24 cellular contexts compared by ENCODE assay signal in genomic region chr6:99121748-99122147, GRCh38.
"Had no signal": no experiment of that assay in that cellular context is flagged by ENCODE, and none has a peak within 500 bp of the region (broad histone marks: within the 10 kb centered on the region; RNA-seq: fewer than 3 reads in every experiment).

No MANE protein-coding gene starts in this region.

- H3K36me3 ChIP-seq: esophagus squamous epithelium, lower lobe of right lung, neutrophil, pancreas, tibial artery had no signal

- H3K4me1 ChIP-seq: esophagus squamous epithelium, lower lobe of right lung, pancreas, testis, tibial artery had no signal

- H3K27me3 ChIP-seq: pancreas, testis had no signal

- H3K4me3 Mint-ChIP-seq: immature natural killer cell; memory B cell; natural killer cell; stimulated activated effector memory CD8-positive, alpha-beta T cell treated with anti-CD3 and anti-CD28 coated beads, Interleukin-12 subunit alpha, Interleukin-12 subunit beta, amount 100 ng/mL, for 72 hours; type B pancreatic cell had no signal

- H3K27ac Mint-ChIP-seq: immature natural killer cell; memory B cell; natural killer cell; stimulated activated effector memory CD8-positive, alpha-beta T cell treated with anti-CD3 and anti-CD28 coated beads, Interleukin-12 subunit alpha, Interleukin-12 subunit beta, amount 100 ng/mL, for 72 hours; type B pancreatic cell had no signal

- H3K4me2 ChIP-seq: smooth muscle cell had no signal

- DNase-seq: dorsolateral prefrontal cortex; effector CD4-positive, alpha-beta T cell; esophagus squamous epithelium; hypothalamus; immature natural killer cell; islet precursor cell; left ventricle myocardium superior; lower lobe of right lung; natural killer cell; pancreas; stimulated activated CD4-positive, alpha-beta T cell treated with anti-CD3 and anti-CD28 coated beads, Interleukin-12 subunit alpha, Interleukin-12 subunit beta, amount 100 ng/mL, for 4 hours; stimulated activated CD4-positive, alpha-beta T cell treated with anti-CD3 and anti-CD28 coated beads, Interleukin-2, amount 100 ng/mL, for 24 hours; stimulated activated CD4-positive, alpha-beta T cell treated with anti-CD3 and anti-CD28 coated beads, Interleukin-4, amount 100 ng/mL, for 24 hours; stimulated activated naive CD8-positive, alpha-beta T cell treated with anti-CD3 and anti-CD28 coated beads, Interleukin-15, Interleukin-2, amounts not matched to agents 100 U/mL and 50 U/mL, for 24 hours; substantia nigra; testis; tibial artery had no signal

- FAIRE-seq: colon, frontal cortex, pancreas had no signal

- H3K9me3 Mint-ChIP-seq: memory B cell; natural killer cell; stimulated activated effector memory CD8-positive, alpha-beta T cell treated with anti-CD3 and anti-CD28 coated beads, Interleukin-12 subunit alpha, Interleukin-12 subunit beta, amount 100 ng/mL, for 72 hours; type B pancreatic cell had no signal

- H3K4me3 ChIP-seq: dorsolateral prefrontal cortex, esophagus squamous epithelium, lower lobe of right lung, pancreas, smooth muscle cell, testis, tibial artery had no signal

- H3K36me3 Mint-ChIP-seq: immature natural killer cell; memory B cell; natural killer cell; stimulated activated effector memory CD8-positive, alpha-beta T cell treated with anti-CD3 and anti-CD28 coated beads, Interleukin-12 subunit alpha, Interleukin-12 subunit beta, amount 100 ng/mL, for 72 hours; type B pancreatic cell had no signal

- H3K9me3 ChIP-seq: esophagus squamous epithelium, lower lobe of right lung, neutrophil, pancreas, testis, tibial artery had no signal

- H3K27ac ChIP-seq: dorsolateral prefrontal cortex, esophagus squamous epithelium, lower lobe of right lung, neutrophil, pancreas, testis, tibial artery had no signal

- H3K4me1 Mint-ChIP-seq: memory B cell; natural killer cell; stimulated activated effector memory CD8-positive, alpha-beta T cell treated with anti-CD3 and anti-CD28 coated beads, Interleukin-12 subunit alpha, Interleukin-12 subunit beta, amount 100 ng/mL, for 72 hours had no signal
